Comparison of ENCODE assay signal across 14 cellular contexts in genomic region chr3:11379824-11380281, GRCh38.
A peak's percentile ranks its signal among the peaks of the same experiment; 100 is the strongest.
DNase-seq lines count a peak whose midpoint lies in the region; ATAC-seq and TF ChIP-seq lines count a peak whose summit lies in the region.
"Had no signal": no experiment of that assay in that cellular context is flagged by ENCODE, and none has a peak within 500 bp of the region (broad histone marks: within the 10 kb centered on the region; RNA-seq: fewer than 3 reads in every experiment).

No MANE protein-coding gene starts in this region.

- H3K9me3 ChIP-seq in lower lobe of right lung (no peaks in the 10 kb centered on the region), smooth muscle cell (replicated peaks; ENCODE audit: low read depth) (no peaks in the 10 kb centered on the region)
- H3K9me3 ChIP-seq: vagina had no signal

- no peaks in the 10 kb centered on the region for H3K27me3 ChIP-seq in lower lobe of right lung (ENCODE audit: low read depth)
- H3K27me3 ChIP-seq in smooth muscle cell (ENCODE audit: low read depth): no peaks in the 10 kb centered on the region
- H3K27me3 ChIP-seq: vagina had no signal

- peak overlapping the region; percentile 85 for H3K4me2 ChIP-seq in smooth muscle cell

- H3K4me3 Mint-ChIP-seq in chondrocyte (ENCODE audit: unreplicated experiment): peak overlapping the region; percentile 56
- H3K4me3 Mint-ChIP-seq in activated T-helper 1 cell treated with anti-CD3 and anti-CD28 coated beads, Interleukin-12 subunit alpha, Interleukin-12 subunit beta, Interleukin-2, Interleukin-4 antibody, amounts not matched to agents 30 ng/mL and 10 ng/mL and 1 ng/mL, durations not matched to agents 14 hours and 24 hours and 36 hours: no peak overlapping the region
- H3K4me3 Mint-ChIP-seq: activated naive CD4-positive, alpha-beta T cell treated with anti-CD3 and anti-CD28 coated beads, Interleukin-2, amount 10 ng/mL, durations not matched to agents 7 days and 5 days; CD4-positive, CD25-positive, alpha-beta regulatory T cell; T-cell had no signal

- peaks cover 51% of the 10 kb centered on the region for H3K4me1 Mint-ChIP-seq in chondrocyte (ENCODE audit: low read depth)
- no peaks in the 10 kb centered on the region for H3K4me1 Mint-ChIP-seq in activated T-helper 1 cell treated with anti-CD3 and anti-CD28 coated beads, Interleukin-12 subunit alpha, Interleukin-12 subunit beta, Interleukin-2, Interleukin-4 antibody, amounts not matched to agents 30 ng/mL and 10 ng/mL and 1 ng/mL, durations not matched to agents 14 hours and 24 hours and 36 hours (ENCODE audit: low read depth)
- H3K4me1 Mint-ChIP-seq: activated naive CD4-positive, alpha-beta T cell treated with anti-CD3 and anti-CD28 coated beads, Interleukin-2, amount 10 ng/mL, durations not matched to agents 7 days and 5 days; T-cell had no signal

- H2AFZ ChIP-seq in smooth muscle cell (ENCODE audit: low read depth): peak overlapping the region; percentile 38

- no peaks in the 10 kb centered on the region for H3K36me3 ChIP-seq in lower lobe of right lung
- H3K36me3 ChIP-seq in smooth muscle cell (ENCODE audit: low read depth): no peaks in the 10 kb centered on the region
- H3K36me3 ChIP-seq: vagina had no signal

- TF ChIP-seq CTCF in chondrocyte (IDR thresholded peaks at IDR 0.05) (no peak), lower lobe of right lung (IDR thresholded peaks at IDR 0.05) (no peak), smooth muscle cell (IDR thresholded peaks at IDR 0.05; ENCODE audit: borderline replicate concordance, insufficient read depth, poor library complexity, severe bottlenecking) (no peak)

- peak overlapping the region; percentile 98 for H3K27ac Mint-ChIP-seq in chondrocyte (ENCODE audit: unreplicated experiment)
- H3K27ac Mint-ChIP-seq in activated T-helper 1 cell treated with anti-CD3 and anti-CD28 coated beads, Interleukin-12 subunit alpha, Interleukin-12 subunit beta, Interleukin-2, Interleukin-4 antibody, amounts not matched to agents 30 ng/mL and 10 ng/mL and 1 ng/mL, durations not matched to agents 14 hours and 24 hours and 36 hours: no peak overlapping the region
- H3K27ac Mint-ChIP-seq: activated naive CD4-positive, alpha-beta T cell treated with anti-CD3 and anti-CD28 coated beads, Interleukin-2, amount 10 ng/mL, durations not matched to agents 7 days and 5 days; T-cell had no signal

- peaks cover 10% of the 10 kb centered on the region for H3K4me1 ChIP-seq in lower lobe of right lung
- peaks cover 25% of the 10 kb centered on the region for H3K4me1 ChIP-seq in smooth muscle cell (ENCODE audit: low read depth)
- H3K4me1 ChIP-seq: vagina had no signal

- H4K20me1 ChIP-seq in smooth muscle cell (ENCODE audit: low read depth): no peaks in the 10 kb centered on the region

- peak overlapping the region; percentile 70 for H3K9ac ChIP-seq in smooth muscle cell (ENCODE audit: low read depth)

- H3K27me3 Mint-ChIP-seq in chondrocyte (ENCODE audit: low read depth): no peaks in the 10 kb centered on the region
- no peaks in the 10 kb centered on the region for H3K27me3 Mint-ChIP-seq in activated T-helper 1 cell treated with anti-CD3 and anti-CD28 coated beads, Interleukin-12 subunit alpha, Interleukin-12 subunit beta, Interleukin-2, Interleukin-4 antibody, amounts not matched to agents 30 ng/mL and 10 ng/mL and 1 ng/mL, durations not matched to agents 14 hours and 24 hours and 36 hours (ENCODE audit: insufficient read depth)
- H3K27me3 Mint-ChIP-seq: activated naive CD4-positive, alpha-beta T cell treated with anti-CD3 and anti-CD28 coated beads, Interleukin-2, amount 10 ng/mL, durations not matched to agents 7 days and 5 days; CD4-positive, CD25-positive, alpha-beta regulatory T cell; T-cell had no signal

- H3K4me3 ChIP-seq in lower lobe of right lung (no peak overlapping the region), smooth muscle cell (peak overlapping the region; percentile 29)

- H3K36me3 Mint-ChIP-seq in chondrocyte (ENCODE audit: low read depth): no peaks in the 10 kb centered on the region
- H3K36me3 Mint-ChIP-seq in activated T-helper 1 cell treated with anti-CD3 and anti-CD28 coated beads, Interleukin-12 subunit alpha, Interleukin-12 subunit beta, Interleukin-2, Interleukin-4 antibody, amounts not matched to agents 30 ng/mL and 10 ng/mL and 1 ng/mL, durations not matched to agents 14 hours and 24 hours and 36 hours (ENCODE audit: low read depth): peaks cover 7% of the 10 kb centered on the region

- WGBS in smooth muscle cell (ENCODE audit: low lambda C conversion rate): 11% methylated on average over 10 of the region's 10 CpGs

- H3K9me3 Mint-ChIP-seq in chondrocyte (ENCODE audit: low read depth): no peaks in the 10 kb centered on the region
- H3K9me3 Mint-ChIP-seq in activated T-helper 1 cell treated with anti-CD3 and anti-CD28 coated beads, Interleukin-12 subunit alpha, Interleukin-12 subunit beta, Interleukin-2, Interleukin-4 antibody, amounts not matched to agents 30 ng/mL and 10 ng/mL and 1 ng/mL, durations not matched to agents 14 hours and 24 hours and 36 hours: no peaks in the 10 kb centered on the region
- H3K9me3 Mint-ChIP-seq: activated naive CD4-positive, alpha-beta T cell treated with anti-CD3 and anti-CD28 coated beads, Interleukin-2, amount 10 ng/mL, durations not matched to agents 7 days and 5 days; CD4-positive, CD25-positive, alpha-beta regulatory T cell; T-cell had no signal

- peak overlapping the region; percentile 51 for H3K27ac ChIP-seq in lower lobe of right lung
- peak overlapping the region; percentile 91 for H3K27ac ChIP-seq in smooth muscle cell (ENCODE audit: low read depth)
- H3K27ac ChIP-seq: vagina had no signal

- peaks cover 18% of the 10 kb centered on the region for H3F3A ChIP-seq in smooth muscle cell (ENCODE audit: low read depth)

- no peak for ATAC-seq in lower lobe of right lung
- no peak for ATAC-seq in GM18868 (IDR thresholded peaks at IDR 0.05; ENCODE audit: unreplicated experiment)

- intact Hi-C loops in lower lobe of right lung (cut with DNase I): loop anchor here (5.0 kb wide), 1 partner anchor 262 kb away; the partner anchor contains the start of gene VGLL4
- intact Hi-C loops in activated T-helper 1 cell treated with anti-CD3 and anti-CD28 coated beads, Interleukin-12 subunit alpha, Interleukin-12 subunit beta, Interleukin-2, Interleukin-4 antibody, amounts not matched to agents 30 ng/mL and 10 ng/mL and 1 ng/mL, durations not matched to agents 14 hours and 24 hours and 36 hours (cut with micrococcal nuclease): loop anchor here (1.0 to 10.0 kb wide), 4 partner anchors 263 to 425 kb away; partner anchors contain the start of gene VGLL4

- DNase-seq in LHCN-M2 (ENCODE audit: low read depth) (peak; percentile 22), chondrocyte (ENCODE audit: low spot score) (no peak), lower lobe of right lung (no peak), smooth muscle cell (lab: John Stamatoyannopoulos, UW; ENCODE audit: unreplicated experiment) (no peak), NCI-H2081 treated with DMSO at 0.1 percent for 48 hours (lab: John Stamatoyannopoulos, UW) (no peak)
- no peak for DNase-seq in activated CD4-positive, alpha-beta T cell treated with anti-CD3 and anti-CD28 coated beads for 1 hour
- no peak for DNase-seq in activated T-helper 1 cell treated with anti-CD3 and anti-CD28 coated beads, Interleukin-12 subunit alpha, Interleukin-12 subunit beta, Interleukin-2, Interleukin-4 antibody, amounts not matched to agents 30 ng/mL and 10 ng/mL and 1 ng/mL, durations not matched to agents 14 hours and 24 hours and 36 hours (ENCODE audit: low spot score)
- DNase-seq: activated CD4-positive, alpha-beta T cell treated with anti-CD3 and anti-CD28 coated beads, Interleukin-2, amount 50 U/mL, for 48 hours; activated naive CD4-positive, alpha-beta T cell treated with anti-CD3 and anti-CD28 coated beads, Interleukin-2, amount 10 ng/mL, durations not matched to agents 7 days and 5 days; NCI-H1092 had no signal

- H3K79me2 ChIP-seq in smooth muscle cell (ENCODE audit: low read depth): no peaks in the 10 kb centered on the region
